In genomic region chr2:70789304-70790078, GRCh38 we compare ENCODE assay signal across 8 cellular contexts. TPM values are rescaled to one million over a fixed set of nuclear protein-coding genes. Genes with fewer than 3 reads are reported as not detected.
DNase-seq lines count a peak whose midpoint lies in the region; ATAC-seq and TF ChIP-seq lines count a peak whose summit lies in the region.

No MANE protein-coding gene starts in this region.

- no peaks in the 10 kb centered on the region for H3K9me3 ChIP-seq in heart left ventricle

- WGBS in heart left ventricle, 4 donors, result 6 to 9% (median 6%) methylated on average over 28 to 32 of the region's 32 CpGs

- ATAC-seq in activated naive CD4-positive, alpha-beta T cell treated with anti-CD3 and anti-CD28 coated beads, Interleukin-2, amount 50 U/mL, for 72 hours, result peak; percentile 85 to 89
- ATAC-seq in heart left ventricle (peak; percentile 54 to 88 (median 78)), GM19324 (IDR thresholded peaks at IDR 0.05; ENCODE audit: low FRiP score, unreplicated experiment) (no peak)

- no peak overlapping the region for H3K27ac ChIP-seq in heart left ventricle

- intact Hi-C loops in heart left ventricle (cut with DNase I), result loop anchor here (1.0 to 10.0 kb wide), 10 partner anchors 73 to 159 kb away; partner anchors contain the start of gene ATP6V1B1 (in 1 of the 10)

- H3K4me3 Mint-ChIP-seq in progenitor cell of endocrine pancreas (ENCODE audit: low read depth), result peak overlapping the region; percentile 29

- in situ Hi-C loops in SK-MEL-5 (cut with HindIII; ENCODE audit: low pct_unique_long_range_greater_than_20kb, low sequenced_read_pairs), result loop anchor here (25.0 kb wide), 1 partner anchor 477 kb away; the partner anchor contains the start of gene FAM136A

- H3K27me3 ChIP-seq in heart left ventricle, result peaks cover 11 to 73% (median 32%) of the 10 kb centered on the region in 9 donors

- TF ChIP-seq CTCF in heart left ventricle (IDR thresholded peaks at IDR 0.05) (peak; percentile 44 to 71 (median 60)), progenitor cell of endocrine pancreas (IDR thresholded peaks at IDR 0.05; ENCODE audit: unreplicated experiment) (peak; percentile 72)

- H3K4me1 ChIP-seq in heart left ventricle, result peaks cover 0 to 32% (median 8%) of the 10 kb centered on the region in 12 donors

- peaks cover 6% of the 10 kb centered on the region for H3K4me1 Mint-ChIP-seq in progenitor cell of endocrine pancreas (ENCODE audit: low read depth)

- H3K4me3 ChIP-seq in heart left ventricle, result peak overlapping the region in 11 of 12 donors; percentile 11 to 49 (median 34)

- H3K27ac Mint-ChIP-seq in activated naive CD4-positive, alpha-beta T cell treated with anti-CD3 and anti-CD28 coated beads, Interleukin-2, amount 50 U/mL, for 72 hours, result peak overlapping the region in 1 of 2 donors; percentile 70
- peak overlapping the region; percentile 79 for H3K27ac Mint-ChIP-seq in progenitor cell of endocrine pancreas

- H3K36me3 ChIP-seq in heart left ventricle, result no peaks in the 10 kb centered on the region

- peaks cover 0 to 11% of the 10 kb centered on the region in 2 donors for H3K36me3 Mint-ChIP-seq in activated naive CD4-positive, alpha-beta T cell treated with anti-CD3 and anti-CD28 coated beads, Interleukin-2, amount 50 U/mL, for 72 hours
- no peaks in the 10 kb centered on the region for H3K36me3 Mint-ChIP-seq in progenitor cell of endocrine pancreas (ENCODE audit: insufficient read depth)

- H3K27me3 Mint-ChIP-seq in progenitor cell of endocrine pancreas, result peaks cover 80% of the 10 kb centered on the region

- H3K9me3 Mint-ChIP-seq in activated naive CD4-positive, alpha-beta T cell treated with anti-CD3 and anti-CD28 coated beads, Interleukin-2, amount 50 U/mL, for 72 hours, result no peaks in the 10 kb centered on the region
- no peaks in the 10 kb centered on the region for H3K9me3 Mint-ChIP-seq in progenitor cell of endocrine pancreas (ENCODE audit: low read depth)

- no peak for TF ChIP-seq POLR2A in heart left ventricle (IDR thresholded peaks at IDR 0.05)

- peak; percentile 91 for DNase-seq in DMS 273 (lab: John Stamatoyannopoulos, UW; ENCODE audit: unreplicated experiment)
- peak; percentile 60 to 77 for DNase-seq in Kasumi-1 (lab: John Stamatoyannopoulos, UW)
- DNase-seq in SK-MEL-5 (ENCODE audit: low read depth, low spot score), result peak; percentile 86
- peak; percentile 68 to 81 for DNase-seq in activated naive CD4-positive, alpha-beta T cell treated with anti-CD3 and anti-CD28 coated beads, Interleukin-2, amount 50 U/mL, for 72 hours (ENCODE audit: low spot score in 2 of 2)
- peak; percentile 52 to 74 (median 54) for DNase-seq in heart left ventricle
- DNase-seq in progenitor cell of endocrine pancreas (ENCODE audit: low spot score, unreplicated experiment), result peak; percentile 42
- DNase-seq in ureter (ENCODE audit: low spot score), result peak; percentile 62

RNA-seq across cellular contexts. Expression of gene FIGLA, which starts 1.0 kb away (rescaled TPM):
- total RNA-seq in SK-MEL-5 (2014; rRNA removed; shearing (Covaris generic)), result not detected in 2 replicates
- not detected in 2 replicates for polyA plus RNA-seq in SK-MEL-5 (2015; cell fraction: cytosol; rRNA removed)
- not detected in 2 replicates for polyA plus RNA-seq in SK-MEL-5 (2015; cell fraction: nucleus; rRNA removed)
- total RNA-seq in activated naive CD4-positive, alpha-beta T cell treated with anti-CD3 and anti-CD28 coated beads, Interleukin-2, amount 50 U/mL, for 72 hours, result not detected
- total RNA-seq in heart left ventricle (not detected), progenitor cell of endocrine pancreas (not detected in 2 replicates), ureter (not detected)
- polyA plus RNA-seq in heart left ventricle, result not detected

RNA-seq across cellular contexts. Expression of gene ADD2, which starts 21.5 kb away (rescaled TPM):
- 5.2 and 5.7 TPM in 2 replicates for total RNA-seq in SK-MEL-5 (2014; rRNA removed; shearing (Covaris generic))
- polyA plus RNA-seq in SK-MEL-5 (2015; cell fraction: cytosol; rRNA removed), result 6.6 and 9.7 TPM in 2 replicates
- polyA plus RNA-seq in SK-MEL-5 (2015; cell fraction: nucleus; rRNA removed), result 3.8 and 5.5 TPM in 2 replicates
- total RNA-seq in activated naive CD4-positive, alpha-beta T cell treated with anti-CD3 and anti-CD28 coated beads, Interleukin-2, amount 50 U/mL, for 72 hours, result 10 to 100 TPM; 18.3 to 76.0 TPM
- 1 to 10 TPM in 8 of 9 donors, under 1 TPM in 1; 0.49 to 7.3 (median 3.7) TPM for total RNA-seq in heart left ventricle
- polyA plus RNA-seq in heart left ventricle, result under 1 TPM; 0.55 to 0.61 TPM
- total RNA-seq in progenitor cell of endocrine pancreas, result 1.1 and 1.3 TPM in 2 replicates
- total RNA-seq in ureter, result 2.1 TPM

RNA-seq across cellular contexts. Expression of gene CLEC4F, which starts 30.9 kb away (rescaled TPM):
- not detected in 2 replicates for total RNA-seq in SK-MEL-5 (2014; rRNA removed; shearing (Covaris generic))
- polyA plus RNA-seq in SK-MEL-5 (2015; cell fraction: cytosol; rRNA removed), result not detected in 2 replicates
- not detected in 2 replicates for polyA plus RNA-seq in SK-MEL-5 (2015; cell fraction: nucleus; rRNA removed)
- total RNA-seq in activated naive CD4-positive, alpha-beta T cell treated with anti-CD3 and anti-CD28 coated beads, Interleukin-2, amount 50 U/mL, for 72 hours, result 1 to 10 TPM in 1 of 2 donors, not detected in 1; 3.7 TPM
- total RNA-seq in heart left ventricle, result under 1 TPM in 6 of 9 donors, not detected in 3; 0.09 to 0.38 (median 0.19) TPM
- under 1 TPM; 0.04 to 0.46 TPM for polyA plus RNA-seq in heart left ventricle
- not detected in 2 replicates for total RNA-seq in progenitor cell of endocrine pancreas
- total RNA-seq in ureter, result 1.2 TPM

RNA-seq across cellular contexts. Expression of gene CD207, which starts 46.1 kb away (rescaled TPM):
- total RNA-seq in SK-MEL-5 (2014; rRNA removed; shearing (Covaris generic)), result 0.08 TPM in 1 of 2 replicates, not detected in the other
- 0.08 and 0.12 TPM in 2 replicates for polyA plus RNA-seq in SK-MEL-5 (2015; cell fraction: cytosol; rRNA removed)
- 0.38 TPM in 1 of 2 replicates, not detected in the other for polyA plus RNA-seq in SK-MEL-5 (2015; cell fraction: nucleus; rRNA removed)
- total RNA-seq in activated naive CD4-positive, alpha-beta T cell treated with anti-CD3 and anti-CD28 coated beads, Interleukin-2, amount 50 U/mL, for 72 hours, result not detected
- under 1 TPM in 5 of 9 donors, not detected in 4; 0.16 to 0.48 (median 0.20) TPM for total RNA-seq in heart left ventricle
- under 1 TPM; 0.04 to 0.19 TPM for polyA plus RNA-seq in heart left ventricle
- not detected in 2 replicates for total RNA-seq in progenitor cell of endocrine pancreas
- total RNA-seq in ureter, result 1.3 TPM
